2 cellular contexts compared by ENCODE assay signal in the genomic region with DNA sequence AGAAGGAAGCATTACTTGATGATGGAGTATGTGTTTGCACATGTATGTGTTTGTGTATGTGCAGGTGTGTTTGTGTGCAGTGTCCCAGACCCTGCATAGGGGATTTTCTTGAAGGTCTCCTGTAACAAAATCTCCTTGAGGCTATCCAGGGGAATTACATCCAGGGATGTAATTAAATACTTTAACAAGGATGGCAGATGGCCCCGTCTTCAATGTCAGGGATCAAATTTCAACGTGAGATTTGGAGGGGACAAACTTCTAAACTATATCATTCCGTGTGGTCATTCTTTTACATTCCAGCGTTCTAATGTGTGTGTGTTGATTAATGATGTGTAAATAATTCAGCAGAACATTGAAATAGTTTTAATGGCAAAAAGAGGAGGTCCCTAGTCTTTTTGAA.
TF ChIP-seq lines count a peak whose summit lies in the region.

No MANE protein-coding gene starts in this region.

TF ChIP-seq in liver, 16 proteins besides CTCF, POLR2A, EP300 and RAD21:
- no peak for TF ChIP-seq HNF4A (conservative IDR thresholded peaks at IDR 0.05)
- TF ChIP-seq HNF4G (IDR thresholded peaks at IDR 0.05) = no peak
- no peak for TF ChIP-seq EGR1 (IDR thresholded peaks at IDR 0.05; ENCODE audit: low read depth in 2 of 2)
- TF ChIP-seq RXRA (IDR thresholded peaks at IDR 0.05) = no peak
- TF ChIP-seq, protein P1, sequence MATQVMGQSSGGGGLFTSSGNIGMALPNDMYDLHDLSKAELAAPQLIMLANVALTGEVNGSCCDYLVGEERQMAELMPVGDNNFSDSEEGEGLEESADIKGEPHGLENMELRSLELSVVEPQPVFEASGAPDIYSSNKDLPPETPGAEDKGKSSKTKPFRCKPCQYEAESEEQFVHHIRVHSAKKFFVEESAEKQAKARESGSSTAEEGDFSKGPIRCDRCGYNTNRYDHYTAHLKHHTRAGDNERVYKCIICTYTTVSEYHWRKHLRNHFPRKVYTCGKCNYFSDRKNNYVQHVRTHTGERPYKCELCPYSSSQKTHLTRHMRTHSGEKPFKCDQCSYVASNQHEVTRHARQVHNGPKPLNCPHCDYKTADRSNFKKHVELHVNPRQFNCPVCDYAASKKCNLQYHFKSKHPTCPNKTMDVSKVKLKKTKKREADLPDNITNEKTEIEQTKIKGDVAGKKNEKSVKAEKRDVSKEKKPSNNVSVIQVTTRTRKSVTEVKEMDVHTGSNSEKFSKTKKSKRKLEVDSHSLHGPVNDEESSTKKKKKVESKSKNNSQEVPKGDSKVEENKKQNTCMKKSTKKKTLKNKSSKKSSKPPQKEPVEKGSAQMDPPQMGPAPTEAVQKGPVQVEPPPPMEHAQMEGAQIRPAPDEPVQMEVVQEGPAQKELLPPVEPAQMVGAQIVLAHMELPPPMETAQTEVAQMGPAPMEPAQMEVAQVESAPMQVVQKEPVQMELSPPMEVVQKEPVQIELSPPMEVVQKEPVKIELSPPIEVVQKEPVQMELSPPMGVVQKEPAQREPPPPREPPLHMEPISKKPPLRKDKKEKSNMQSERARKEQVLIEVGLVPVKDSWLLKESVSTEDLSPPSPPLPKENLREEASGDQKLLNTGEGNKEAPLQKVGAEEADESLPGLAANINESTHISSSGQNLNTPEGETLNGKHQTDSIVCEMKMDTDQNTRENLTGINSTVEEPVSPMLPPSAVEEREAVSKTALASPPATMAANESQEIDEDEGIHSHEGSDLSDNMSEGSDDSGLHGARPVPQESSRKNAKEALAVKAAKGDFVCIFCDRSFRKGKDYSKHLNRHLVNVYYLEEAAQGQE (IDR thresholded peaks at IDR 0.05) = no peak
- TF ChIP-seq JUND (IDR thresholded peaks at IDR 0.05) = no peak
- no peak for TF ChIP-seq TAF1 (conservative IDR thresholded peaks at IDR 0.05)
- TF ChIP-seq SP1 (IDR thresholded peaks at IDR 0.05) = no peak
- TF ChIP-seq, protein P2, sequence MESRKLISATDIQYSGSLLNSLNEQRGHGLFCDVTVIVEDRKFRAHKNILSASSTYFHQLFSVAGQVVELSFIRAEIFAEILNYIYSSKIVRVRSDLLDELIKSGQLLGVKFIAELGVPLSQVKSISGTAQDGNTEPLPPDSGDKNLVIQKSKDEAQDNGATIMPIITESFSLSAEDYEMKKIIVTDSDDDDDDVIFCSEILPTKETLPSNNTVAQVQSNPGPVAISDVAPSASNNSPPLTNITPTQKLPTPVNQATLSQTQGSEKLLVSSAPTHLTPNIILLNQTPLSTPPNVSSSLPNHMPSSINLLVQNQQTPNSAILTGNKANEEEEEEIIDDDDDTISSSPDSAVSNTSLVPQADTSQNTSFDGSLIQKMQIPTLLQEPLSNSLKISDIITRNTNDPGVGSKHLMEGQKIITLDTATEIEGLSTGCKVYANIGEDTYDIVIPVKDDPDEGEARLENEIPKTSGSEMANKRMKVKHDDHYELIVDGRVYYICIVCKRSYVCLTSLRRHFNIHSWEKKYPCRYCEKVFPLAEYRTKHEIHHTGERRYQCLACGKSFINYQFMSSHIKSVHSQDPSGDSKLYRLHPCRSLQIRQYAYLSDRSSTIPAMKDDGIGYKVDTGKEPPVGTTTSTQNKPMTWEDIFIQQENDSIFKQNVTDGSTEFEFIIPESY (IDR thresholded peaks at IDR 0.05) = no peak
- TF ChIP-seq YY1 (IDR thresholded peaks at IDR 0.05) = no peak
- no peak for TF ChIP-seq FOXA1 (IDR thresholded peaks at IDR 0.05)
- TF ChIP-seq FOXA2 (IDR thresholded peaks at IDR 0.05) = no peak

TF ChIP-seq in HepG2, 621 proteins besides CTCF, POLR2A, EP300 and RAD21:
- TF ChIP-seq SIN3A (IDR thresholded peaks at IDR 0.05; ENCODE audit: borderline replicate concordance, low read depth, low read length) (no peak), ZNF224 (CRISPR knock-in tag; IDR thresholded peaks at IDR 0.05) (no peak), FOXA1 (IDR thresholded peaks at IDR 0.05) (no peak), FOXA1 (CRISPR knock-in tag; IDR thresholded peaks at IDR 0.05) (no peak), ZNF329 (CRISPR knock-in tag; IDR thresholded peaks at IDR 0.05; ENCODE audit: low read depth) (no peak), SRY (CRISPR knock-in tag; IDR thresholded peaks at IDR 0.05) (no peak), CENPX (CRISPR knock-in tag; IDR thresholded peaks at IDR 0.05) (no peak), ZNF230 (CRISPR knock-in tag; IDR thresholded peaks at IDR 0.05) (no peak), ZNF253 (CRISPR knock-in tag; IDR thresholded peaks at IDR 0.05; ENCODE audit: borderline replicate concordance) (no peak), ATF1 (CRISPR knock-in tag; IDR thresholded peaks at IDR 0.05) (no peak), TOE1 (CRISPR knock-in tag; IDR thresholded peaks at IDR 0.05) (no peak), ISX (CRISPR knock-in tag; conservative IDR thresholded peaks at IDR 0.05) (no peak), ZNF468 (CRISPR knock-in tag; IDR thresholded peaks at IDR 0.05) (no peak), ZKSCAN1 (IDR thresholded peaks at IDR 0.05; ENCODE audit: low read length) (no peak), HOXA7 (CRISPR knock-in tag; IDR thresholded peaks at IDR 0.05) (no peak), ZNF564 (CRISPR knock-in tag; IDR thresholded peaks at IDR 0.05) (no peak), ZSCAN31 (CRISPR knock-in tag; IDR thresholded peaks at IDR 0.05; ENCODE audit: low read depth) (no peak), MTF2 (CRISPR knock-in tag; IDR thresholded peaks at IDR 0.05; ENCODE audit: borderline replicate concordance) (no peak)
- TF ChIP-seq, protein P3, sequence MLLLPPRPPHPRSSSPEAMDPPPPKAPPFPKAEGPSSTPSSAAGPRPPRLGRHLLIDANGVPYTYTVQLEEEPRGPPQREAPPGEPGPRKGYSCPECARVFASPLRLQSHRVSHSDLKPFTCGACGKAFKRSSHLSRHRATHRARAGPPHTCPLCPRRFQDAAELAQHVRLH (CRISPR knock-in tag; IDR thresholded peaks at IDR 0.05; ENCODE audit: borderline replicate concordance, low read depth) = no peak
- TF ChIP-seq, protein P4, sequence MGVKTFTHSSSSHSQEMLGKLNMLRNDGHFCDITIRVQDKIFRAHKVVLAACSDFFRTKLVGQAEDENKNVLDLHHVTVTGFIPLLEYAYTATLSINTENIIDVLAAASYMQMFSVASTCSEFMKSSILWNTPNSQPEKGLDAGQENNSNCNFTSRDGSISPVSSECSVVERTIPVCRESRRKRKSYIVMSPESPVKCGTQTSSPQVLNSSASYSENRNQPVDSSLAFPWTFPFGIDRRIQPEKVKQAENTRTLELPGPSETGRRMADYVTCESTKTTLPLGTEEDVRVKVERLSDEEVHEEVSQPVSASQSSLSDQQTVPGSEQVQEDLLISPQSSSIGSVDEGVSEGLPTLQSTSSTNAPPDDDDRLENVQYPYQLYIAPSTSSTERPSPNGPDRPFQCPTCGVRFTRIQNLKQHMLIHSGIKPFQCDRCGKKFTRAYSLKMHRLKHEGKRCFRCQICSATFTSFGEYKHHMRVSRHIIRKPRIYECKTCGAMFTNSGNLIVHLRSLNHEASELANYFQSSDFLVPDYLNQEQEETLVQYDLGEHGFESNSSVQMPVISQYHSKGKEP (CRISPR knock-in tag; IDR thresholded peaks at IDR 0.05) = no peak
